Comparison of ENCODE assay signal across 1 cellular context in the genomic region with DNA sequence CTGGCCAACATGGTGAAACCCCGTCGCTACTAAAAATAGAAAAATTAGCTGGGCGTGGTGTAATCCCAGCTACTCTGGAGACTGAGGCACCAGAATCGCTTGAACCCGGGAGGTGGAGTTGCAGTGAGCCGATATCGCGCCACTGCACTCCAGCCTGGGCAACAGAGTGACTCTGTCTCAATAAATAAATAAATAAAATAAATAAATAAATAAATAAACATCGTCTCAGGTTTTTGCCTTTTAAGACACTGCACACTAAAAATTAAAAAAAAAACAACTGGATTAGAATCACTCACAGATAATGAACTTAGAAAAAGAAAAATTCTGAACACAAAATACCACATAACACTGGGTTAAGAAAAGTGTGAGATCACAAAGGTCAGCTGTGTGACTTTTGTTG.
TF ChIP-seq lines count a peak whose summit lies in the region.

No MANE protein-coding gene starts in this region.

TF ChIP-seq in HCT116, 20 proteins besides CTCF, POLR2A, EP300 and RAD21:
- TF ChIP-seq, protein P1, sequence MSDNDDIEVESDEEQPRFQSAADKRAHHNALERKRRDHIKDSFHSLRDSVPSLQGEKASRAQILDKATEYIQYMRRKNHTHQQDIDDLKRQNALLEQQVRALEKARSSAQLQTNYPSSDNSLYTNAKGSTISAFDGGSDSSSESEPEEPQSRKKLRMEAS (IDR thresholded peaks at IDR 0.05), result no peak
- TF ChIP-seq EZH2phosphoT487 (IDR thresholded peaks at IDR 0.05; ENCODE audit: borderline replicate concordance), result no peak
- TF ChIP-seq, protein P2, sequence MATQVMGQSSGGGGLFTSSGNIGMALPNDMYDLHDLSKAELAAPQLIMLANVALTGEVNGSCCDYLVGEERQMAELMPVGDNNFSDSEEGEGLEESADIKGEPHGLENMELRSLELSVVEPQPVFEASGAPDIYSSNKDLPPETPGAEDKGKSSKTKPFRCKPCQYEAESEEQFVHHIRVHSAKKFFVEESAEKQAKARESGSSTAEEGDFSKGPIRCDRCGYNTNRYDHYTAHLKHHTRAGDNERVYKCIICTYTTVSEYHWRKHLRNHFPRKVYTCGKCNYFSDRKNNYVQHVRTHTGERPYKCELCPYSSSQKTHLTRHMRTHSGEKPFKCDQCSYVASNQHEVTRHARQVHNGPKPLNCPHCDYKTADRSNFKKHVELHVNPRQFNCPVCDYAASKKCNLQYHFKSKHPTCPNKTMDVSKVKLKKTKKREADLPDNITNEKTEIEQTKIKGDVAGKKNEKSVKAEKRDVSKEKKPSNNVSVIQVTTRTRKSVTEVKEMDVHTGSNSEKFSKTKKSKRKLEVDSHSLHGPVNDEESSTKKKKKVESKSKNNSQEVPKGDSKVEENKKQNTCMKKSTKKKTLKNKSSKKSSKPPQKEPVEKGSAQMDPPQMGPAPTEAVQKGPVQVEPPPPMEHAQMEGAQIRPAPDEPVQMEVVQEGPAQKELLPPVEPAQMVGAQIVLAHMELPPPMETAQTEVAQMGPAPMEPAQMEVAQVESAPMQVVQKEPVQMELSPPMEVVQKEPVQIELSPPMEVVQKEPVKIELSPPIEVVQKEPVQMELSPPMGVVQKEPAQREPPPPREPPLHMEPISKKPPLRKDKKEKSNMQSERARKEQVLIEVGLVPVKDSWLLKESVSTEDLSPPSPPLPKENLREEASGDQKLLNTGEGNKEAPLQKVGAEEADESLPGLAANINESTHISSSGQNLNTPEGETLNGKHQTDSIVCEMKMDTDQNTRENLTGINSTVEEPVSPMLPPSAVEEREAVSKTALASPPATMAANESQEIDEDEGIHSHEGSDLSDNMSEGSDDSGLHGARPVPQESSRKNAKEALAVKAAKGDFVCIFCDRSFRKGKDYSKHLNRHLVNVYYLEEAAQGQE (IDR thresholded peaks at IDR 0.05; ENCODE audit: low read depth), result no peak
- no peak for TF ChIP-seq POLR2AphosphoS5 (IDR thresholded peaks at IDR 0.05; ENCODE audit: low read depth, low read length)
- TF ChIP-seq, protein P3, sequence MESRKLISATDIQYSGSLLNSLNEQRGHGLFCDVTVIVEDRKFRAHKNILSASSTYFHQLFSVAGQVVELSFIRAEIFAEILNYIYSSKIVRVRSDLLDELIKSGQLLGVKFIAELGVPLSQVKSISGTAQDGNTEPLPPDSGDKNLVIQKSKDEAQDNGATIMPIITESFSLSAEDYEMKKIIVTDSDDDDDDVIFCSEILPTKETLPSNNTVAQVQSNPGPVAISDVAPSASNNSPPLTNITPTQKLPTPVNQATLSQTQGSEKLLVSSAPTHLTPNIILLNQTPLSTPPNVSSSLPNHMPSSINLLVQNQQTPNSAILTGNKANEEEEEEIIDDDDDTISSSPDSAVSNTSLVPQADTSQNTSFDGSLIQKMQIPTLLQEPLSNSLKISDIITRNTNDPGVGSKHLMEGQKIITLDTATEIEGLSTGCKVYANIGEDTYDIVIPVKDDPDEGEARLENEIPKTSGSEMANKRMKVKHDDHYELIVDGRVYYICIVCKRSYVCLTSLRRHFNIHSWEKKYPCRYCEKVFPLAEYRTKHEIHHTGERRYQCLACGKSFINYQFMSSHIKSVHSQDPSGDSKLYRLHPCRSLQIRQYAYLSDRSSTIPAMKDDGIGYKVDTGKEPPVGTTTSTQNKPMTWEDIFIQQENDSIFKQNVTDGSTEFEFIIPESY (IDR thresholded peaks at IDR 0.05; ENCODE audit: extremely low read depth, insufficient replicate concordance, low read length), result no peak
- TF ChIP-seq EZH2 (IDR thresholded peaks at IDR 0.05), result no peak
- TF ChIP-seq SRF (IDR thresholded peaks at IDR 0.05; ENCODE audit: low read depth), result no peak
- TF ChIP-seq ZFX (IDR thresholded peaks at IDR 0.05), result no peak
- TF ChIP-seq SP1 (IDR thresholded peaks at IDR 0.05; ENCODE audit: low read depth), result no peak
- no peak for TF ChIP-seq ELF1 (IDR thresholded peaks at IDR 0.05; ENCODE audit: borderline replicate concordance, low read depth)
- TF ChIP-seq ZNF274 (IDR thresholded peaks at IDR 0.05; ENCODE audit: low read depth, low read length), result no peak
- TF ChIP-seq, protein P4, sequence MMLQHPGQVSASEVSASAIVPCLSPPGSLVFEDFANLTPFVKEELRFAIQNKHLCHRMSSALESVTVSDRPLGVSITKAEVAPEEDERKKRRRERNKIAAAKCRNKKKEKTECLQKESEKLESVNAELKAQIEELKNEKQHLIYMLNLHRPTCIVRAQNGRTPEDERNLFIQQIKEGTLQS (IDR thresholded peaks at IDR 0.05), result no peak
